Comparison of ENCODE assay signal across 14 cellular contexts in genomic region chr16:19691161-19691850, GRCh38. TPM values are rescaled to one million over a fixed set of nuclear protein-coding genes. Genes with fewer than 3 reads are reported as not detected.
A peak's percentile ranks its signal among the peaks of the same experiment; 100 is the strongest.
DNase-seq lines count a peak whose midpoint lies in the region; ATAC-seq and TF ChIP-seq lines count a peak whose summit lies in the region.
"Had no signal": no experiment of that assay in that cellular context is flagged by ENCODE, and none has a peak within 500 bp of the region (broad histone marks: within the 10 kb centered on the region; RNA-seq: fewer than 3 reads in every experiment).

No MANE protein-coding gene starts in this region.

- intact Hi-C loops in right cardiac atrium (cut with DNase I) = loop anchor here in 1 of 4 donors (10.0 kb wide), 1 partner anchor 47 kb away; no protein-coding TSS in a partner anchor
- intact Hi-C loops in activated CD4-positive, alpha-beta memory T cell treated with anti-CD3 and anti-CD28 coated beads for 36 hours (cut with micrococcal nuclease) = no loop called here

- POLR2A ChIA-PET in activated CD4-positive, alpha-beta memory T cell treated with anti-CD3 and anti-CD28 coated beads for 36 hours (lab: Charles Lee) = no interaction called here

- H3K36me3 Mint-ChIP-seq in activated CD4-positive, alpha-beta memory T cell treated with anti-CD3 and anti-CD28 coated beads for 36 hours = peaks cover 18% of the 10 kb centered on the region

- no peaks in the 10 kb centered on the region for H3K27me3 ChIP-seq in right cardiac atrium (ENCODE audit: control insufficient read depth, insufficient read depth)
- H3K27me3 ChIP-seq in smooth muscle cell (ENCODE audit: low read depth) = no peaks in the 10 kb centered on the region
- H3K27me3 ChIP-seq: colonic mucosa had no signal

- H3K4me2 ChIP-seq in smooth muscle cell = no peak overlapping the region
- H3K4me2 ChIP-seq: GM23338 had no signal

- H3K4me1 ChIP-seq in right cardiac atrium (ENCODE audit: control insufficient read depth, insufficient read depth, low read length) (peaks cover 9% of the 10 kb centered on the region), smooth muscle cell (ENCODE audit: low read depth) (no peaks in the 10 kb centered on the region)

- H3K27ac Mint-ChIP-seq in activated CD4-positive, alpha-beta memory T cell treated with anti-CD3 and anti-CD28 coated beads for 36 hours = no peak overlapping the region
- H3K27ac Mint-ChIP-seq: GM23338 had no signal

- DNase-seq in DMS 273 (lab: John Stamatoyannopoulos, UW; ENCODE audit: unreplicated experiment) = peak; percentile 23
- DNase-seq in DMS 273 treated with DMSO at 0.1 percent for 48 hours (lab: John Stamatoyannopoulos, UW) = no peak
- peak in 43 of 58 donors; percentile 6 to 78 (median 30) for DNase-seq in anterior cingulate cortex (lab: John Stamatoyannopoulos, UW)
- peak in 1 of 3 donors; percentile 67 for DNase-seq in right cardiac atrium
- DNase-seq in substantia nigra (lab: John Stamatoyannopoulos, UW) = peak in 44 of 49 donors; percentile 13 to 86 (median 46)
- DNase-seq in activated CD4-positive, alpha-beta memory T cell treated with anti-CD3 and anti-CD28 coated beads for 36 hours = no peak
- no peak for DNase-seq in smooth muscle cell (lab: John Stamatoyannopoulos, UW; ENCODE audit: unreplicated experiment)
- DNase-seq in NCI-H1105 (lab: John Stamatoyannopoulos, UW) = no peak
- DNase-seq: activated T-cell treated with anti-CD3 and anti-CD28 coated beads for 4 hours, colonic mucosa, DMS79 treated with DMSO at 0.1 percent for 48 hours had no signal

- no peaks in the 10 kb centered on the region for H3K79me2 ChIP-seq in smooth muscle cell (ENCODE audit: low read depth)

- WGBS in right cardiac atrium = 68% methylated on average over 18 of the region's 18 CpGs
- WGBS in smooth muscle cell (ENCODE audit: low lambda C conversion rate) = 93% methylated on average over 18 of the region's 18 CpGs

- no peaks in the 10 kb centered on the region for H3K9me3 Mint-ChIP-seq in activated CD4-positive, alpha-beta memory T cell treated with anti-CD3 and anti-CD28 coated beads for 36 hours
- H3K9me3 Mint-ChIP-seq: GM23338; stimulated activated effector memory CD8-positive, alpha-beta T cell treated with anti-CD3 and anti-CD28 coated beads, Interleukin-12 subunit alpha, Interleukin-12 subunit beta, amount 100 ng/mL, for 72 hours had no signal

- H3K4me3 Mint-ChIP-seq in activated CD4-positive, alpha-beta memory T cell treated with anti-CD3 and anti-CD28 coated beads for 36 hours = no peak overlapping the region
- H3K4me3 Mint-ChIP-seq: GM23338; stimulated activated effector memory CD8-positive, alpha-beta T cell treated with anti-CD3 and anti-CD28 coated beads, Interleukin-12 subunit alpha, Interleukin-12 subunit beta, amount 100 ng/mL, for 72 hours had no signal

- ATAC-seq in right cardiac atrium = peak; percentile 10 to 52
- ATAC-seq: GM23338; stimulated activated effector memory CD8-positive, alpha-beta T cell treated with anti-CD3 and anti-CD28 coated beads, Interleukin-12 subunit alpha, Interleukin-12 subunit beta, amount 100 ng/mL, for 72 hours had no signal

- no peaks in the 10 kb centered on the region for H4K20me1 ChIP-seq in smooth muscle cell (ENCODE audit: low read depth)

- H3K36me3 ChIP-seq in smooth muscle cell (ENCODE audit: low read depth) = no peaks in the 10 kb centered on the region
- H3K36me3 ChIP-seq: colonic mucosa had no signal

- H3K9ac ChIP-seq in smooth muscle cell (ENCODE audit: low read depth) = no peak overlapping the region

- H3K27ac ChIP-seq in right cardiac atrium (ENCODE audit: low read length) (peak overlapping the region; percentile 7), substantia nigra (ENCODE audit: low read depth, low read length, poor library complexity, severe bottlenecking) (peak overlapping the region; percentile 79), smooth muscle cell (ENCODE audit: low read depth) (no peak overlapping the region)
- H3K27ac ChIP-seq: 22Rv1, colonic mucosa had no signal

- TF ChIP-seq CTCF in smooth muscle cell (IDR thresholded peaks at IDR 0.05; ENCODE audit: borderline replicate concordance, insufficient read depth, poor library complexity, severe bottlenecking) = no peak

- CTCF ChIA-PET in activated CD4-positive, alpha-beta memory T cell treated with anti-CD3 and anti-CD28 coated beads for 36 hours (lab: Charles Lee) = no interaction called here

- peaks cover 38% of the 10 kb centered on the region for H3K4me1 Mint-ChIP-seq in activated CD4-positive, alpha-beta memory T cell treated with anti-CD3 and anti-CD28 coated beads for 36 hours (ENCODE audit: low read depth)

- H3K4me3 ChIP-seq in right cardiac atrium (ENCODE audit: low read length) (no peak overlapping the region), smooth muscle cell (no peak overlapping the region)
- H3K4me3 ChIP-seq: colonic mucosa, GM23338 had no signal

- no peak overlapping the region for H2AFZ ChIP-seq in smooth muscle cell (ENCODE audit: low read depth)
- H2AFZ ChIP-seq: GM23338 had no signal

- no peaks in the 10 kb centered on the region for H3F3A ChIP-seq in smooth muscle cell (ENCODE audit: low read depth)

- H3K9me3 ChIP-seq in right cardiac atrium (ENCODE audit: control insufficient read depth, low read length) (no peaks in the 10 kb centered on the region), smooth muscle cell (replicated peaks; ENCODE audit: low read depth) (no peaks in the 10 kb centered on the region)
- H3K9me3 ChIP-seq: colonic mucosa had no signal

- H3K27me3 Mint-ChIP-seq in activated CD4-positive, alpha-beta memory T cell treated with anti-CD3 and anti-CD28 coated beads for 36 hours = no peaks in the 10 kb centered on the region

RNA-seq across cellular contexts. Expression of gene KNOP1, which starts 26.7 kb away (rescaled TPM):
- total RNA-seq in right cardiac atrium (1 to 10 TPM; 6.1 to 9.2 (median 7.9) TPM), smooth muscle cell (31.0 and 38.7 TPM in 2 replicates)
- polyA plus RNA-seq in right cardiac atrium (12.5 TPM), smooth muscle cell (32.6 and 35.6 TPM in 2 replicates)
- 10 to 100 TPM; 24.3 to 26.4 TPM for total RNA-seq in activated CD4-positive, alpha-beta memory T cell treated with anti-CD3 and anti-CD28 coated beads for 36 hours

RNA-seq across cellular contexts. Expression of gene IQCK, which starts 26.8 kb away (rescaled TPM):
- total RNA-seq in right cardiac atrium (1 to 10 TPM; 5.1 to 8.3 (median 6.4) TPM), smooth muscle cell (14.6 and 19.1 TPM in 2 replicates)
- polyA plus RNA-seq in right cardiac atrium (5.1 TPM), smooth muscle cell (11.2 and 14.5 TPM in 2 replicates)
- total RNA-seq in activated CD4-positive, alpha-beta memory T cell treated with anti-CD3 and anti-CD28 coated beads for 36 hours = 1 to 10 TPM; 2.2 to 3.0 TPM

Comparison
In these comparisons a context has a peak if more than half of its experiments do, and no peak if none do; other contexts are left out.
1. DNase-seq: peak in DMS 273 (single experiment), anterior cingulate cortex (43 of 58) and substantia nigra (44 of 49); none in DMS 273 treated with DMSO at 0.1 percent for 48 hours (single experiment), activated CD4-positive, alpha-beta memory T cell treated with anti-CD3 and anti-CD28 coated beads for 36 hours (single experiment), smooth muscle cell (single experiment) and NCI-H1105 (single experiment).